30 cellular contexts compared by ENCODE assay signal in the genomic region with DNA sequence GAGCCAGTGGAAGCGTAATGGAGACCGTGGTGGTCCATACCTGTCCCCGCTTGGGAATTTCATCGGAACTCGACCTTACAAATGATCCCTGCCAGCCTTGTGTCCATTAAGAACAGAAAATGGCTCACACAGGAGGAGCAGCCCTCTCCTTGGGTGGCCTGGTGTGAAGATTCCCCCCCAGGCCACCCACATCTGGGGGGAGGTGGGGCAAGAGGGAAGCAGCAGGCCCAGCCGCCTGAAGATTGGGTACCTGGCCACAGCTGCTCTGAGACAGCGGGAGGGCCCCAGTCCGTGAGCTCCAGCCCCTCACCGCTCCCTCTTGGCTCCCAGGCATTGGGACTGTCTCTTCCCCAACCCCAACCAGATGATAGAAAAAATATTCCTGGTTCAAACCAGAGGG.
"Had no signal": no experiment of that assay in that cellular context is flagged by ENCODE, and none has a peak within 500 bp of the region (broad histone marks: within the 10 kb centered on the region; RNA-seq: fewer than 3 reads in every experiment).

No MANE protein-coding gene starts in this region.

- H3K36me3 Mint-ChIP-seq: IgD-negative memory B cell had no signal

- H3K27me3 ChIP-seq: body of pancreas had no signal

- H3K27ac Mint-ChIP-seq: activated CD4-positive, alpha-beta T cell treated with anti-CD3 and anti-CD28 coated beads, Interleukin-2, amount 10 ng/mL, durations not matched to agents 24 days and 14 days; activated CD8-positive, alpha-beta T cell treated with anti-CD3 and anti-CD28 coated beads for 36 hours; activated naive CD4-positive, alpha-beta T cell treated with anti-CD3 and anti-CD28 coated beads for 36 hours; activated naive CD4-positive, alpha-beta T cell treated with anti-CD3 and anti-CD28 coated beads, Interleukin-2, amount 50 U/mL, for 72 hours; activated T-helper 1 cell treated with anti-CD3 and anti-CD28 coated beads, Interleukin-12 subunit alpha, Interleukin-12 subunit beta, Interleukin-2, Interleukin-4 antibody, amounts not matched to agents 30 ng/mL and 10 ng/mL and 1 ng/mL, durations not matched to agents 14 hours and 24 hours and 36 hours; IgD-negative memory B cell; T-helper 2 cell treated with Interferon-gamma antibody and Interleukin-4, amounts not matched to agents 5 μg/mL and 100 μg/mL, for 36 hours had no signal

- H3K9me3 ChIP-seq: adrenal gland, body of pancreas, breast epithelium had no signal

- H3K36me3 ChIP-seq: adrenal gland, breast epithelium had no signal

- H3K9me3 Mint-ChIP-seq: activated CD4-positive, alpha-beta T cell treated with anti-CD3 and anti-CD28 coated beads, Interleukin-2, amount 10 ng/mL, durations not matched to agents 24 days and 14 days; activated CD8-positive, alpha-beta T cell treated with anti-CD3 and anti-CD28 coated beads for 36 hours; activated naive CD4-positive, alpha-beta T cell treated with anti-CD3 and anti-CD28 coated beads for 36 hours; T-helper 2 cell treated with Interferon-gamma antibody and Interleukin-4, amounts not matched to agents 5 μg/mL and 100 μg/mL, for 36 hours had no signal

- H3K27ac ChIP-seq: adrenal gland, body of pancreas, breast epithelium, SK-N-MC had no signal

- FAIRE-seq: astrocyte, TTC549 had no signal

- ATAC-seq: activated CD8-positive, alpha-beta T cell treated with anti-CD3 and anti-CD28 coated beads for 36 hours; activated naive CD4-positive, alpha-beta T cell treated with anti-CD3 and anti-CD28 coated beads, Interleukin-2, amount 50 U/mL, for 72 hours; activated T-cell treated with anti-CD3 and anti-CD28 coated beads, Interleukin-2, amount 50 U/mL, for 4 hours; body of pancreas; Panc1 had no signal

- H3K4me3 ChIP-seq: adrenal gland, body of pancreas, breast epithelium, SK-N-MC had no signal

- H3K27me3 Mint-ChIP-seq: activated CD4-positive, alpha-beta T cell treated with anti-CD3 and anti-CD28 coated beads, Interleukin-2, amount 10 ng/mL, durations not matched to agents 24 days and 14 days had no signal

- H3K4me3 Mint-ChIP-seq: activated CD4-positive, alpha-beta T cell treated with anti-CD3 and anti-CD28 coated beads, Interleukin-2, amount 10 ng/mL, durations not matched to agents 24 days and 14 days; activated CD8-positive, alpha-beta T cell treated with anti-CD3 and anti-CD28 coated beads for 36 hours; activated naive CD4-positive, alpha-beta T cell treated with anti-CD3 and anti-CD28 coated beads for 36 hours; activated T-cell treated with anti-CD3 and anti-CD28 coated beads, Interleukin-2, amount 50 U/mL, for 4 hours; activated T-helper 1 cell treated with anti-CD3 and anti-CD28 coated beads, Interleukin-12 subunit alpha, Interleukin-12 subunit beta, Interleukin-2, Interleukin-4 antibody, amounts not matched to agents 30 ng/mL and 10 ng/mL and 1 ng/mL, durations not matched to agents 14 hours and 24 hours and 36 hours; T-helper 2 cell treated with Interferon-gamma antibody and Interleukin-4, amounts not matched to agents 5 μg/mL and 100 μg/mL, for 36 hours had no signal

- DNase-seq: activated CD4-positive, alpha-beta T cell treated with anti-CD3 and anti-CD28 coated beads, Interleukin-2, amount 10 ng/mL, durations not matched to agents 24 days and 14 days; activated CD4-positive, alpha-beta T cell treated with anti-CD3 and anti-CD28 coated beads, Interleukin-2, amount 50 U/mL, for 4 hours; activated CD8-positive, alpha-beta T cell treated with anti-CD3 and anti-CD28 coated beads for 36 hours; activated gamma-delta T cell treated with Interleukin-2 at 50 U/mL for 16 hours; activated naive CD4-positive, alpha-beta T cell treated with anti-CD3 and anti-CD28 coated beads for 36 hours; activated T-cell treated with anti-CD3 and anti-CD28 coated beads for 4 hours; activated T-cell treated with anti-CD3 and anti-CD28 coated beads, Interleukin-2, amount 50 U/mL, for 4 hours; adrenal gland; Karpas-422; KBM-7; NCI-H1105; NCI-H1417 treated with DMSO at 0.1 percent for 48 hours; NCI-H187 treated with DMSO at 0.1 percent for 48 hours; NCI-H2081; NCI-H226; NCI-H446 treated with DMSO at 0.1 percent for 48 hours; NCI-H524; NCI-H69; NCI-H82; Right ventricle myocardium superior had no signal

- H3K4me1 Mint-ChIP-seq: activated CD4-positive, alpha-beta T cell treated with anti-CD3 and anti-CD28 coated beads, Interleukin-2, amount 10 ng/mL, durations not matched to agents 24 days and 14 days; IgD-negative memory B cell had no signal

- H3K4me1 ChIP-seq: adrenal gland, body of pancreas, breast epithelium had no signal
